23 cellular contexts compared by ENCODE assay signal in the genomic region with DNA sequence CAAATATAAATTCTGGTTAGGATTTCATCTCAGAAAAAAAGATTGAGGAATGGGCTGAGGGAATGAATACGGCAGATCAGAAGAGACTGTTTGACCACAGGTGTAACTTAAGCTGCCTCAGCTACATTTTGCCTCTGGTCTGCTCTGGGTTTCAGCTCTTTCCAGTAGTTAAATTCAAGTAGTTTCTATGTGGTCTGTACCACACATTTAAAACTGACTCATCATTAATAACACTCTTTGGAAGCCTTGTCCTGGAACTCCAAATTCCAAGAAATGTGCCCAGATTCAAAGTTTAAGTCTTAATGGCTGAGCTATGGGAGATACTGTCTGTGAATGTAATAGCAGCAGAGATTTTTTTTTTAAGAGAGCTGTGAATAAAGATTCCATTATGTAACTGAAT.
DNase-seq lines count a peak whose midpoint lies in the region; ATAC-seq and TF ChIP-seq lines count a peak whose summit lies in the region.
"Had no signal": no experiment of that assay in that cellular context is flagged by ENCODE, and none has a peak within 500 bp of the region (broad histone marks: within the 10 kb centered on the region; RNA-seq: fewer than 3 reads in every experiment).

No MANE protein-coding gene starts in this region.

- no peak for TF ChIP-seq CTCF in fibroblast of lung (conservative IDR thresholded peaks at IDR 0.05 in 1 of 2, IDR thresholded peaks at IDR 0.05 in 1 of 2; ENCODE audit: low read depth in 1 of 2, low read length in 2 of 2)

- H3K9ac ChIP-seq in fibroblast of lung (ENCODE audit: insufficient read depth, low read length), result no peak overlapping the region
- H3K9ac ChIP-seq: parathyroid adenoma had no signal

- no peak overlapping the region for H3K27ac ChIP-seq in fibroblast of lung (ENCODE audit: insufficient read depth, low read length)
- H3K27ac ChIP-seq: brain microvascular endothelial cell, esophagus squamous epithelium, parathyroid adenoma, upper lobe of left lung had no signal

- H4K20me1 ChIP-seq in fibroblast of lung (ENCODE audit: control insufficient read depth, extremely low read depth, insufficient read depth, low read length), result no peaks in the 10 kb centered on the region

- no peaks in the 10 kb centered on the region for H3K27me3 ChIP-seq in fibroblast of lung (ENCODE audit: control insufficient read depth, insufficient read depth, low read length)
- H3K27me3 ChIP-seq: brain microvascular endothelial cell, esophagus squamous epithelium, upper lobe of left lung had no signal

- no peaks in the 10 kb centered on the region for H3K79me2 ChIP-seq in fibroblast of lung (ENCODE audit: control insufficient read depth, insufficient read depth, low read length)
- H3K79me2 ChIP-seq: parathyroid adenoma had no signal

- no peaks in the 10 kb centered on the region for H3K36me3 ChIP-seq in fibroblast of lung (ENCODE audit: control insufficient read depth, insufficient read depth, low read length)
- H3K36me3 ChIP-seq: brain microvascular endothelial cell, esophagus squamous epithelium, upper lobe of left lung had no signal

- H3K4me1 ChIP-seq in fibroblast of lung (ENCODE audit: control insufficient read depth, extremely low read depth, insufficient read depth, low read length), result no peaks in the 10 kb centered on the region
- H3K4me1 ChIP-seq: esophagus squamous epithelium, parathyroid adenoma, upper lobe of left lung had no signal

- no peak overlapping the region for H3K4me2 ChIP-seq in fibroblast of lung (ENCODE audit: extremely low read depth, insufficient read depth, low read length)

- no peak overlapping the region for H2AFZ ChIP-seq in fibroblast of lung (ENCODE audit: low read length)
- H2AFZ ChIP-seq: parathyroid adenoma had no signal

- no peaks in the 10 kb centered on the region for H3K9me3 ChIP-seq in fibroblast of lung (ENCODE audit: control insufficient read depth, insufficient read depth, low read depth, low read length)
- H3K9me3 ChIP-seq: esophagus squamous epithelium, upper lobe of left lung had no signal

- DNase-seq in A172 (ENCODE audit: low spot score) (peak; percentile 22), GM03348 (ENCODE audit: low spot score) (peak; percentile 46), RPMI8226 (peak; percentile 76), fibroblast of lung (ENCODE audit: low read depth in 2 of 2) (peak; percentile 12 to 68), NCI-H2196 treated with DMSO at 0.1 percent for 48 hours (lab: John Stamatoyannopoulos, UW; ENCODE audit: unreplicated experiment) (no peak)
- DNase-seq: activated CD4-positive, alpha-beta memory T cell treated with anti-CD3 and anti-CD28 coated beads, Interleukin-2, amount 10 ng/mL, durations not matched to agents 7 days and 5 days; activated CD4-positive, CD25-positive, alpha-beta regulatory T cell; activated effector memory CD4-positive, alpha-beta T cell treated with anti-CD3 and anti-CD28 coated beads, Interleukin-2, amount 50 U/mL, for 16 hours; brain microvascular endothelial cell; cortex of kidney; endodermal cell; esophagus squamous epithelium; HFFc6; immature natural killer cell; left ventricle myocardium superior; NCI-H2081; NCI-H510A; upper lobe of left lung had no signal

- no peak for ATAC-seq in GM19397 (IDR thresholded peaks at IDR 0.05; ENCODE audit: unreplicated experiment)
- no peak for ATAC-seq in GM18511 (IDR thresholded peaks at IDR 0.05; ENCODE audit: unreplicated experiment)
- no peak for ATAC-seq in GM19023 (IDR thresholded peaks at IDR 0.05; ENCODE audit: unreplicated experiment)
- ATAC-seq: left ventricle myocardium superior; natural killer cell treated with Interleukin-12 subunit alpha and Interleukin-12 subunit beta and Interleukin-15 and Interleukin-18, amount 100 ng/mL, for 72 hours had no signal

- H3K4me3 ChIP-seq in fibroblast of lung (replicated peaks in 1 of 4; ENCODE audit: control extremely low read depth in 1 of 4, insufficient read depth in 1 of 4, low read depth in 3 of 4, low read length in 4 of 4), result no peak overlapping the region
- H3K4me3 ChIP-seq: esophagus squamous epithelium, upper lobe of left lung had no signal
